In genomic region chr1:40532844-40533424, GRCh38 we compare ENCODE assay signal across 1 cellular context.
TF ChIP-seq lines count a peak whose summit lies in the region.

No MANE protein-coding gene starts in this region.

TF ChIP-seq in H1, 55 proteins besides CTCF, POLR2A, EP300 and RAD21 (continued from another document):
- no peak for TF ChIP-seq CHD7 (IDR thresholded peaks at IDR 0.05; ENCODE audit: insufficient replicate concordance, low read length)
- no peak for TF ChIP-seq RBBP5 (IDR thresholded peaks at IDR 0.05; ENCODE audit: borderline replicate concordance, low read depth, low read length)
- TF ChIP-seq TEAD4 (IDR thresholded peaks at IDR 0.05; ENCODE audit: low read depth, low read length) = no peak
- no peak for TF ChIP-seq KDM5A (IDR thresholded peaks at IDR 0.05; ENCODE audit: low read length)
- TF ChIP-seq RNF2 (IDR thresholded peaks at IDR 0.05; ENCODE audit: borderline replicate concordance, low read depth, low read length, missing control alignments, poor library complexity, severe bottlenecking) = no peak
- no peak for TF ChIP-seq SIRT6 (IDR thresholded peaks at IDR 0.05; ENCODE audit: low read length)
- TF ChIP-seq SAP30 (IDR thresholded peaks at IDR 0.05; ENCODE audit: insufficient read depth, insufficient replicate concordance, low read length) = no peak
- no peak for TF ChIP-seq NRF1 (IDR thresholded peaks at IDR 0.05; ENCODE audit: low read depth, low read length)
- TF ChIP-seq MAX (IDR thresholded peaks at IDR 0.05) = no peak
- no peak for TF ChIP-seq CHD1 (IDR thresholded peaks at IDR 0.05; ENCODE audit: low read depth, low read length)
- no peak for TF ChIP-seq PHF8 (conservative IDR thresholded peaks at IDR 0.05; ENCODE audit: low read depth, low read length)
